ENCODE assay signal across 19 cellular contexts in the genomic region with DNA sequence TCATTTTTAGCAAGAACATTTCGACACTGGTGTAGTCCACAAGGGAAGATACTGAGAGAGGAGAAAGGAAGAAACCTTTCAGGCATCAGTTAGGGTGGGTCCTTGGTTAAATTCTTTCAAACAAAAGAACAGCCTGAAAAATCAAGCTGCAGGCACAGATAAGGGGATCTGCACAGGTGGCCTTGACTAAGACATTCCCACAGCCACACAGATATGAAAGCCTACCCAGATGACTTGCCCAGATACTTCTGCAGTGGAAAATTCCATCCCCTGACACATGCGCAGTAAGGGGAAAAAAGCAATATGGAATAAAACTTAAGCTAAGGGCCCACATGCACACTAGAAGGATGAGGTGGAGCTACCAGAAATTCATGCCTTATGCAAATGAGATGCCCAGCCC.
"Had no signal": no experiment of that assay in that cellular context is flagged by ENCODE, and none has a peak within 500 bp of the region (broad histone marks: within the 10 kb centered on the region; RNA-seq: fewer than 3 reads in every experiment).

No MANE protein-coding gene starts in this region.

- H3K27ac ChIP-seq: brain microvascular endothelial cell, right atrium auricular region, skin epidermis, stomach, testis, upper lobe of right lung had no signal

- H3K36me3 ChIP-seq: brain microvascular endothelial cell, right atrium auricular region, stomach, upper lobe of right lung had no signal

- H3K9me3 ChIP-seq: right atrium auricular region, stomach, testis, upper lobe of right lung had no signal

- H3K27me3 Mint-ChIP-seq: activated T-cell treated with anti-CD3 and anti-CD28 coated beads, Interleukin-2, amount 50 U/mL, for 24 hours; central memory CD8-positive, alpha-beta T cell; progenitor cell of endocrine pancreas had no signal

- H3K36me3 Mint-ChIP-seq: immature natural killer cell had no signal

- H3K4me1 ChIP-seq: right atrium auricular region, stomach, testis, upper lobe of right lung had no signal

- H3K4me3 Mint-ChIP-seq: activated T-cell treated with anti-CD3 and anti-CD28 coated beads, Interleukin-2, amount 50 U/mL, for 24 hours; central memory CD8-positive, alpha-beta T cell; immature natural killer cell; nephron had no signal

- H3K27ac Mint-ChIP-seq: activated T-cell treated with anti-CD3 and anti-CD28 coated beads, Interleukin-2, amount 50 U/mL, for 24 hours; immature natural killer cell; nephron; progenitor cell of endocrine pancreas had no signal

- DNase-seq: activated CD4-positive, alpha-beta T cell treated with anti-CD3 and anti-CD28 coated beads, Interleukin-2, amount 50 U/mL, for 48 hours; activated CD4-positive, CD25-positive, alpha-beta regulatory T cell treated with anti-CD3 and anti-CD28 coated beads, Interleukin-2, amount 50 U/mL, for 72 hours; activated effector memory CD4-positive, alpha-beta T cell treated with Interleukin-2 at 50 U/mL for 16 hours; activated naive CD4-positive, alpha-beta T cell treated with anti-CD3 and anti-CD28 coated beads, Interleukin-2, amount 50 U/mL, for 16 hours; activated T-cell treated with anti-CD3 and anti-CD28 coated beads, Interleukin-2, amount 50 U/mL, for 24 hours; amniotic stem cell; brain microvascular endothelial cell; effector memory CD4-positive, alpha-beta T cell; foreskin melanocyte; immature natural killer cell; stomach; T-helper 2 cell; testis; upper lobe of right lung had no signal

- H3K9me3 Mint-ChIP-seq: activated T-cell treated with anti-CD3 and anti-CD28 coated beads, Interleukin-2, amount 50 U/mL, for 24 hours; central memory CD8-positive, alpha-beta T cell; immature natural killer cell; nephron had no signal

- H3K4me1 Mint-ChIP-seq: central memory CD8-positive, alpha-beta T cell; immature natural killer cell; nephron had no signal

- H3K4me3 ChIP-seq: right atrium auricular region, skin epidermis, stomach, testis, upper lobe of right lung had no signal
